5 cellular contexts compared by ENCODE assay signal in genomic region chr2:115746151-115746550, GRCh38.
"Had no signal": no experiment of that assay in that cellular context is flagged by ENCODE, and none has a peak within 500 bp of the region (broad histone marks: within the 10 kb centered on the region; RNA-seq: fewer than 3 reads in every experiment).

No MANE protein-coding gene starts in this region.

- H3K4me3 ChIP-seq: GM23338 had no signal

- H3K27ac ChIP-seq: HL-60 had no signal

- H3K4me3 Mint-ChIP-seq: GM23338, H9, HFFc6, IgD-negative memory B cell had no signal

- H3K9me3 Mint-ChIP-seq: GM23338, H9 had no signal

- H3K27me3 Mint-ChIP-seq: IgD-negative memory B cell had no signal

- H3K4me1 Mint-ChIP-seq: IgD-negative memory B cell had no signal

- H3K36me3 Mint-ChIP-seq: IgD-negative memory B cell had no signal

- H3K27ac Mint-ChIP-seq: GM23338, H9, HFFc6, IgD-negative memory B cell had no signal

- DNase-seq: H9, HFFc6 had no signal
